19 cellular contexts compared by ENCODE assay signal in genomic region chr3:11930084-11930483, GRCh38.
A peak's percentile ranks its signal among the peaks of the same experiment; 100 is the strongest.
DNase-seq lines count a peak whose midpoint lies in the region; ATAC-seq and TF ChIP-seq lines count a peak whose summit lies in the region.
"Had no signal": no experiment of that assay in that cellular context is flagged by ENCODE, and none has a peak within 500 bp of the region (broad histone marks: within the 10 kb centered on the region; RNA-seq: fewer than 3 reads in every experiment).

No MANE protein-coding gene starts in this region.

- no peak overlapping the region for H2AFZ ChIP-seq in H9 (ENCODE audit: low read length)
- no peak overlapping the region for H2AFZ ChIP-seq in osteoblast (ENCODE audit: low read length)

- no peak for TF ChIP-seq EP300 in tibial nerve (IDR thresholded peaks at IDR 0.05)

- no peak for TF ChIP-seq POLR2A in vagina (IDR thresholded peaks at IDR 0.05)
- no peak for TF ChIP-seq POLR2A in tibial nerve (IDR thresholded peaks at IDR 0.05)

- H3K14ac ChIP-seq in H9 (ENCODE audit: insufficient read depth, low read length): no peak overlapping the region

- no peak overlapping the region for H3K18ac ChIP-seq in H9 (ENCODE audit: insufficient read length, low read depth, low read length)

- no peak overlapping the region for H3K56ac ChIP-seq in H9 (ENCODE audit: insufficient read length, low read depth, low read length)

- H3K4me1 Mint-ChIP-seq in H9 (peaks cover 1 to 5% of the 10 kb centered on the region in 2 experiments), T-helper 17 cell (peaks cover 5% of the 10 kb centered on the region)
- H3K4me1 Mint-ChIP-seq: B cell; CD8-positive, alpha-beta memory T cell had no signal

- H2BK15ac ChIP-seq in H9 (ENCODE audit: low read depth, low read length): no peak overlapping the region

- H4K20me1 ChIP-seq in H9 (ENCODE audit: control insufficient read depth, insufficient read depth, insufficient read length) (no peaks in the 10 kb centered on the region), osteoblast (ENCODE audit: insufficient read depth, low read length) (no peaks in the 10 kb centered on the region)
- H4K20me1 ChIP-seq: BLaER1 had no signal

- TF ChIP-seq CTCF in H9 (conservative IDR thresholded peaks at IDR 0.05) (no peak), vagina (IDR thresholded peaks at IDR 0.05) (no peak), tibial nerve (IDR thresholded peaks at IDR 0.05) (no peak), osteoblast (IDR thresholded peaks at IDR 0.05; ENCODE audit: extremely low read depth, low read depth, low read length) (no peak)

- no peak overlapping the region for H2BK12ac ChIP-seq in H9 (ENCODE audit: insufficient read length, low read depth, low read length)

- no peak overlapping the region for H2AK5ac ChIP-seq in H9 (ENCODE audit: insufficient read length, low read length)

- no peak overlapping the region for H4K5ac ChIP-seq in H9 (ENCODE audit: insufficient read length, low read depth, low read length)

- H3K27ac ChIP-seq in H9 (ENCODE audit: insufficient read length, low read depth, low read length) (no peak overlapping the region), vagina (no peak overlapping the region), tibial nerve (no peak overlapping the region), osteoblast (ENCODE audit: low read depth, low read length) (no peak overlapping the region)
- H3K27ac ChIP-seq: BLaER1, C4-2B had no signal

- no peaks in the 10 kb centered on the region for H3K36me3 Mint-ChIP-seq in H9 (ENCODE audit: insufficient read depth in 1 of 3, low read depth in 3 of 3)
- H3K36me3 Mint-ChIP-seq in T-helper 17 cell (ENCODE audit: low read depth): no peaks in the 10 kb centered on the region
- H3K36me3 Mint-ChIP-seq: CD8-positive, alpha-beta memory T cell had no signal

- H3K79me1 ChIP-seq in H9 (ENCODE audit: insufficient read depth, low read depth, low read length, poor library complexity, severe bottlenecking): no peaks in the 10 kb centered on the region

- H2BK120ac ChIP-seq in H9 (ENCODE audit: low read depth, low read length, poor library complexity, severe bottlenecking): no peak overlapping the region

- no peaks in the 10 kb centered on the region for H3K4me1 ChIP-seq in H9 (ENCODE audit: insufficient read depth, low read length)
- no peaks in the 10 kb centered on the region for H3K4me1 ChIP-seq in vagina
- H3K4me1 ChIP-seq in tibial nerve: no peaks in the 10 kb centered on the region
- H3K4me1 ChIP-seq in osteoblast (ENCODE audit: insufficient read depth, low read length): no peaks in the 10 kb centered on the region

- H3K4me3 ChIP-seq in vagina (no peak overlapping the region), tibial nerve (no peak overlapping the region), osteoblast (ENCODE audit: insufficient read depth, low read length) (no peak overlapping the region)
- H3K4me3 ChIP-seq: BLaER1 had no signal

- H3K79me2 ChIP-seq in H9 (ENCODE audit: insufficient read depth, low read length) (no peaks in the 10 kb centered on the region), osteoblast (ENCODE audit: insufficient read depth, low read length) (no peaks in the 10 kb centered on the region)

- no peaks in the 10 kb centered on the region for H3K23me2 ChIP-seq in H9 (ENCODE audit: insufficient read length, low read depth, low read length, poor library complexity, severe bottlenecking)

- H3K27ac Mint-ChIP-seq in H9: no peak overlapping the region
- peak overlapping the region; percentile 16 for H3K27ac Mint-ChIP-seq in T-helper 17 cell
- H3K27ac Mint-ChIP-seq: B cell; CD4-positive, alpha-beta T cell had no signal

- ATAC-seq in T-helper 17 cell: no peak
- ATAC-seq: HCT116 had no signal

- H3K36me3 ChIP-seq in vagina (no peaks in the 10 kb centered on the region), tibial nerve (no peaks in the 10 kb centered on the region), osteoblast (ENCODE audit: insufficient read depth, low read length) (no peaks in the 10 kb centered on the region)
- H3K36me3 ChIP-seq: BLaER1 had no signal

- DNase-seq in H9 (peak; percentile 5), T-helper 17 cell (no peak), mesenteric fat pad (ENCODE audit: low spot score) (peak; percentile 16), vagina (ENCODE audit: extremely low spot score in 2 of 2) (peak; percentile 29 to 64), NCI-H2029 (lab: John Stamatoyannopoulos, UW) (no peak), tibial nerve (ENCODE audit: low spot score in 2 of 2) (no peak), osteoblast (ENCODE audit: insufficient read length, low spot score, missing footprints) (no peak)
- DNase-seq: CD4-positive, alpha-beta T cell; CD8-positive, alpha-beta memory T cell; DMS 273 treated with DMSO at 0.1 percent for 48 hours; DMS79; EL; GF-D8; GOT3; H7 had no signal

- H3K27me3 ChIP-seq in H9 (ENCODE audit: insufficient read depth, low read length) (no peaks in the 10 kb centered on the region), vagina (no peaks in the 10 kb centered on the region), tibial nerve (no peaks in the 10 kb centered on the region), osteoblast (ENCODE audit: insufficient read depth, low read length) (no peaks in the 10 kb centered on the region)
- H3K27me3 ChIP-seq: BLaER1 had no signal

- no peak overlapping the region for H4K8ac ChIP-seq in H9 (replicated peaks; ENCODE audit: insufficient read length, low read depth, low read length)

- no peaks in the 10 kb centered on the region for H3K9me3 Mint-ChIP-seq in H9
- H3K9me3 Mint-ChIP-seq: CD4-positive, alpha-beta T cell had no signal

- H3K27me3 Mint-ChIP-seq in H9 (ENCODE audit: low read depth) (no peaks in the 10 kb centered on the region), T-helper 17 cell (peaks cover under 1% of the 10 kb centered on the region)

- H3K9ac ChIP-seq in H9 (ENCODE audit: extremely low read depth, insufficient read length, low read length): no peak overlapping the region
- H3K9ac ChIP-seq: BLaER1 had no signal

- H3K9me3 ChIP-seq in H9 (ENCODE audit: control insufficient read depth, low read depth, low read length): no peaks in the 10 kb centered on the region
- H3K9me3 ChIP-seq in T-helper 17 cell (ENCODE audit: control insufficient read depth, low read length, poor library complexity, severe bottlenecking): no peaks in the 10 kb centered on the region
- H3K9me3 ChIP-seq in vagina: no peaks in the 10 kb centered on the region
- no peaks in the 10 kb centered on the region for H3K9me3 ChIP-seq in tibial nerve
- no peaks in the 10 kb centered on the region for H3K9me3 ChIP-seq in osteoblast (ENCODE audit: low read depth, low read length)

- intact Hi-C loops in vagina (cut with DNase I): no loop called here

- H2BK5ac ChIP-seq in H9 (ENCODE audit: insufficient read length, low read length): no peak overlapping the region

- H3K4me2 ChIP-seq in H9 (ENCODE audit: insufficient read depth, insufficient read length, low read length): no peak overlapping the region
- no peak overlapping the region for H3K4me2 ChIP-seq in osteoblast (ENCODE audit: insufficient read depth, low read length)
- H3K4me2 ChIP-seq: BLaER1 had no signal

- H2BK20ac ChIP-seq in H9 (ENCODE audit: low read depth, low read length, poor library complexity, severe bottlenecking): no peak overlapping the region

- no peak overlapping the region for H3K23ac ChIP-seq in H9 (ENCODE audit: insufficient read length, low read depth, low read length)

- no CpG with 5 or more reads among the region's 10 CpGs for WGBS in H9 (ENCODE audit: extremely low coverage, insufficient read length, low lambda C conversion rate)
- WGBS in tibial nerve, 2 donors: 71 to 77% methylated on average over 10 of the region's 10 CpGs

- no peak overlapping the region for H3T11ph ChIP-seq in H9 (ENCODE audit: low read length)

- no peak overlapping the region for H3K4me3 Mint-ChIP-seq in H9
- H3K4me3 Mint-ChIP-seq in T-helper 17 cell: no peak overlapping the region
- H3K4me3 Mint-ChIP-seq: B cell; CD4-positive, alpha-beta T cell; CD8-positive, alpha-beta memory T cell had no signal

- no peak overlapping the region for H3K4ac ChIP-seq in H9 (ENCODE audit: low read depth, low read length)

- no peak overlapping the region for H4K91ac ChIP-seq in H9 (ENCODE audit: insufficient read length, low read depth, low read length)

Comparison
In these comparisons a context has a peak if more than half of its experiments do, and no peak if none do; other contexts are left out.
1. DNase-seq: peak in H9 (single experiment), mesenteric fat pad (single experiment) and vagina (2 of 2); none in T-helper 17 cell (0 of 3), NCI-H2029 (single experiment), tibial nerve (0 of 2) and osteoblast (single experiment).